Comparison of ENCODE assay signal across 8 cellular contexts in genomic region chr22:41939981-41940852, GRCh38. TPM values are rescaled to one million over a fixed set of nuclear protein-coding genes. Genes with fewer than 3 reads are reported as not detected.
DNase-seq lines count a peak whose midpoint lies in the region; ATAC-seq and TF ChIP-seq lines count a peak whose summit lies in the region.

No MANE protein-coding gene starts in this region.

- CTCF ChIA-PET in activated CD4-positive, alpha-beta memory T cell treated with anti-CD3 and anti-CD28 coated beads for 36 hours (lab: Charles Lee), result interaction anchor here (0.6 to 3.8 kb wide), 29 partner anchors 9 to 504 kb away, joined by 3 to 60 read pairs (median 6); partner anchors contain the start of genes CCDC134, MEI1, SREBF2 and TNFRSF13C

- ATAC-seq in GM19395 (IDR thresholded peaks at IDR 0.05; ENCODE audit: unreplicated experiment) (peak; percentile 44), HG03460 (IDR thresholded peaks at IDR 0.05; ENCODE audit: unreplicated experiment) (peak; percentile 37)

- TF ChIP-seq CTCF in epithelial cell of esophagus (IDR thresholded peaks at IDR 0.05; ENCODE audit: insufficient read depth, low read depth, low read length, missing control alignments), result no peak

- H3K9me3 Mint-ChIP-seq in activated CD4-positive, alpha-beta memory T cell treated with anti-CD3 and anti-CD28 coated beads for 36 hours, result no peaks in the 10 kb centered on the region

- H3K27ac Mint-ChIP-seq in activated CD4-positive, alpha-beta memory T cell treated with anti-CD3 and anti-CD28 coated beads for 36 hours, result peak overlapping the region; percentile 99

- H3K4me3 Mint-ChIP-seq in activated CD4-positive, alpha-beta memory T cell treated with anti-CD3 and anti-CD28 coated beads for 36 hours, result peak overlapping the region; percentile 80

- intact Hi-C loops in activated CD4-positive, alpha-beta memory T cell treated with anti-CD3 and anti-CD28 coated beads for 36 hours (cut with micrococcal nuclease), result loop anchor here (1.0 to 5.0 kb wide), 11 partner anchors 13 to 319 kb away; partner anchors contain the start of genes DESI1, TNFRSF13C, WBP2NL and XRCC6

- no peak overlapping the region for H3K4me3 ChIP-seq in epithelial cell of esophagus (ENCODE audit: low read length)

- H3K27me3 Mint-ChIP-seq in activated CD4-positive, alpha-beta memory T cell treated with anti-CD3 and anti-CD28 coated beads for 36 hours, result no peaks in the 10 kb centered on the region

- H3K4me1 Mint-ChIP-seq in activated CD4-positive, alpha-beta memory T cell treated with anti-CD3 and anti-CD28 coated beads for 36 hours (ENCODE audit: low read depth), result peaks cover 62% of the 10 kb centered on the region

- DNase-seq in DMS53 (lab: John Stamatoyannopoulos, UW) (peak; percentile 87), epithelial cell of esophagus (ENCODE audit: low read depth) (peak; percentile 35), epidermal melanocyte (ENCODE audit: insufficient read length, low spot score) (no peak), cortex of kidney (lab: John Stamatoyannopoulos, UW) (no peak)
- DNase-seq in activated CD4-positive, alpha-beta memory T cell treated with anti-CD3 and anti-CD28 coated beads for 36 hours, result peak; percentile 99
- DNase-seq in stimulated activated CD4-positive, alpha-beta T cell treated with anti-CD3 and anti-CD28 coated beads, Interleukin-1b, Interleukin-23, amount 100 ng/mL, for 1 hour (ENCODE audit: low read depth in 2 of 2), result peak; percentile 82 to 92

- H3K36me3 Mint-ChIP-seq in activated CD4-positive, alpha-beta memory T cell treated with anti-CD3 and anti-CD28 coated beads for 36 hours, result peaks cover 69% of the 10 kb centered on the region

- POLR2A ChIA-PET in activated CD4-positive, alpha-beta memory T cell treated with anti-CD3 and anti-CD28 coated beads for 36 hours (lab: Charles Lee), result interaction anchor here (0.7 to 3.9 kb wide), 23 partner anchors 12 to 252 kb away, joined by 3 to 28 read pairs (median 6); partner anchors contain the start of genes CCDC134, NDUFA6, SHISA8 and SMDT1

RNA-seq across cellular contexts. Expression of gene CENPM, which starts 6.7 kb away (rescaled TPM):
- total RNA-seq in activated CD4-positive, alpha-beta memory T cell treated with anti-CD3 and anti-CD28 coated beads for 36 hours, result 100 to 1,000 TPM in 1 of 2 experiments, 10 to 100 TPM in 1; 99.9 to 106 TPM

RNA-seq across cellular contexts. Expression of gene TNFRSF13C, which starts 13.6 kb away (rescaled TPM):
- 1 to 10 TPM; 3.2 to 5.0 TPM for total RNA-seq in activated CD4-positive, alpha-beta memory T cell treated with anti-CD3 and anti-CD28 coated beads for 36 hours

RNA-seq across cellular contexts. Expression of gene SHISA8, which starts 25.3 kb away (rescaled TPM):
- total RNA-seq in activated CD4-positive, alpha-beta memory T cell treated with anti-CD3 and anti-CD28 coated beads for 36 hours, result 1 to 10 TPM in 1 of 2 experiments, under 1 TPM in 1; 0.97 to 1.1 TPM

RNA-seq across cellular contexts. Expression of gene SEPTIN3, which starts 29.0 kb away (rescaled TPM):
- total RNA-seq in activated CD4-positive, alpha-beta memory T cell treated with anti-CD3 and anti-CD28 coated beads for 36 hours, result 1 to 10 TPM; 2.2 to 2.8 TPM

Comparison
In these comparisons a context has a peak if more than half of its experiments do, and no peak if none do; other contexts are left out.
1. DNase-seq: peak in DMS53 (single experiment), activated CD4-positive, alpha-beta memory T cell treated with anti-CD3 and anti-CD28 coated beads for 36 hours (single experiment), epithelial cell of esophagus (single experiment) and stimulated activated CD4-positive, alpha-beta T cell treated with anti-CD3 and anti-CD28 coated beads, Interleukin-1b, Interleukin-23, amount 100 ng/mL, for 1 hour (2 of 2); none in epidermal melanocyte (single experiment) and cortex of kidney (single experiment).